In the genomic region with DNA sequence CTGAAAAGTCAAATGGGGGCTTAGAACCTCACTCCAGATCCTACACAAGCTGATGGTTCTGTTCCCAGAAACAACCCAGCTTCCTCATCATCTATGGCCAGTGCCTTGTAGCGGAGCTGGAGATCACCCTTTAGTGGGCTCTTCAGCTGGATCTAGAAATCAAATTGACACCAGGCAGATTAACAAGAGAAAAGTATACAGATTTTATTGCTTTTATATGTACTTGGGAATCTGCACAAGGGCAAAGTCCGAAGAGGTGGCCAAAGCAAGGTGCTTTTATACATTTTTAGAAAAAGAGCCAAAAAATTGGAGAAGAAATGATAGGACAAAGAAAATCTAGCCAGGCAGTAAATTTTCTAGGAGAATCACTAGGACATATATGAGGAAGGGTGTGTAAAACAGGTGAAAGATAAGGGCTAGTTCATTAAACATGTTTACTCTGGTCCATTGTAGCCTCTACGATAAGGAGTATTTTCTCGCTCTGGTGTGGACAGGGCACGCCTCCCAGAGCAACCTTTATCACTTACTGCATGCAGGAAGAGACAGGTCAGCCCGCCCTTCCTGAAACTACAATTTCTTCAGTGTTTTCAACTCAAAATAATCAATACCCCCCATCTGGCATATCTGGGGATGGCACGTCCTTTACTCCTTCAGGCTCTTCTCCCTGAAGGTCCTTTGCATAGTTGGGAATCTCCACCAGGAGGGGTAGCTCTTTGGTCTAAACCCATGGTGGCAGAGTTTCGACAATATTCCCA, we compare ENCODE assay signal across 27 cellular contexts. TPM values are rescaled to one million over a fixed set of nuclear protein-coding genes. Genes with fewer than 3 reads are reported as not detected.
A peak's percentile ranks its signal among the peaks of the same experiment; 100 is the strongest.
DNase-seq lines count a peak whose midpoint lies in the region; ATAC-seq, FAIRE-seq and TF ChIP-seq lines count a peak whose summit lies in the region.
"Had no signal": no experiment of that assay in that cellular context is flagged by ENCODE, and none has a peak within 500 bp of the region (broad histone marks: within the 10 kb centered on the region; RNA-seq: fewer than 3 reads in every experiment).

No MANE protein-coding gene starts in this region.

- H3K36me3 ChIP-seq in BE2C: no peaks in the 10 kb centered on the region
- no peaks in the 10 kb centered on the region for H3K36me3 ChIP-seq in brain microvascular endothelial cell (replicated peaks)
- H3K36me3 ChIP-seq in HepG2 (replicated peaks in 1 of 2; ENCODE audit: control insufficient read depth in 1 of 2, insufficient read depth in 2 of 2, low read length in 2 of 2): no peaks in the 10 kb centered on the region
- H3K36me3 ChIP-seq: BLaER1, gastroesophageal sphincter had no signal

- peaks cover 16% of the 10 kb centered on the region for H3K27me3 Mint-ChIP-seq in HFFc6 (ENCODE audit: insufficient read depth)

- H3K36me3 Mint-ChIP-seq in HFFc6 (ENCODE audit: low read depth): no peaks in the 10 kb centered on the region

- H3K4me3 ChIP-seq in BE2C (ENCODE audit: low read depth, low read length) (no peak overlapping the region), brain microvascular endothelial cell (ENCODE audit: low read depth, low read length) (no peak overlapping the region), HepG2 (replicated peaks in 1 of 3; ENCODE audit: insufficient read depth in 1 of 3, low read depth in 2 of 3, low read length in 3 of 3) (no peak overlapping the region)
- H3K4me3 ChIP-seq: BLaER1, gastroesophageal sphincter, PC-9, testis had no signal

- H3K79me2 ChIP-seq in HepG2 (ENCODE audit: insufficient read depth, low read length): no peaks in the 10 kb centered on the region

- H3K4me2 ChIP-seq in HepG2 (ENCODE audit: low read depth, low read length): no peak overlapping the region
- H3K4me2 ChIP-seq: BLaER1, PC-9 had no signal

- in situ Hi-C loops in brain microvascular endothelial cell (cut with HindIII; ENCODE audit: low pct_ligation_motif_present, low sequenced_read_pairs): no loop called here
- in situ Hi-C loops in HepG2 (cut with HindIII; ENCODE audit: extremely low pct_ligation_motif_present, low pct_unique_long_range_greater_than_20kb): no loop called here

- 96% methylated on average over 8 of the region's 8 CpGs for WGBS in HepG2 (ENCODE audit: low lambda C conversion rate)

- no peak overlapping the region for H2AFZ ChIP-seq in HepG2 (ENCODE audit: low read length)
- H2AFZ ChIP-seq: PC-9 had no signal

- CTCF ChIA-PET in HepG2 (lab: Yijun Ruan, JAX; ENCODE audit: low intra/inter-chr PET ratio, low total read pairs): no interaction called here

- no peak overlapping the region for H3K9ac ChIP-seq in HepG2 (ENCODE audit: insufficient read depth, low read depth, low read length)
- H3K9ac ChIP-seq: BLaER1 had no signal

- H3K4me3 Mint-ChIP-seq in HFFc6: no peak overlapping the region
- H3K4me3 Mint-ChIP-seq: activated naive CD8-positive, alpha-beta T cell treated with anti-CD3 and anti-CD28 coated beads, Interleukin-2, amount 50 U/mL, for 24 hours had no signal

- no peak for DNase-seq in BE2C
- no peak for DNase-seq in HFFc6
- no peak for DNase-seq in brain microvascular endothelial cell
- no peak for DNase-seq in HepG2 (ENCODE audit: low spot score)
- no peak for DNase-seq in effector CD8-positive, alpha-beta T cell (lab: John Stamatoyannopoulos, UW)
- DNase-seq in EL: no peak
- no peak for DNase-seq in cortex of kidney (lab: John Stamatoyannopoulos, UW)
- DNase-seq: ACHN; activated CD4-positive, CD25-positive, alpha-beta regulatory T cell treated with anti-CD3 and anti-CD28 coated beads, Interleukin-2, amount 50 U/mL, for 72 hours; activated gamma-delta T cell treated with Interleukin-2 at 50 U/mL for 16 hours; activated naive CD8-positive, alpha-beta T cell treated with anti-CD3 and anti-CD28 coated beads, Interleukin-2, amount 50 U/mL, for 24 hours; activated T-cell treated with anti-CD3 and anti-CD28 coated beads, Interleukin-2, amount 50 U/mL, for 1 hour; KG1; kidney glomerular epithelial cell; MM.1S; NCI-H1417; NCI-H510A; PC-9; retina; SHP77; stimulated activated CD4-positive, alpha-beta T cell treated with anti-CD3 and anti-CD28 coated beads, Interleukin-2, amount 100 ng/mL, for 48 hours; stimulated activated naive CD4-positive, alpha-beta T cell; T1000; testis had no signal

- H3K9me3 Mint-ChIP-seq in HFFc6: no peaks in the 10 kb centered on the region
- H3K9me3 Mint-ChIP-seq: activated naive CD8-positive, alpha-beta T cell treated with anti-CD3 and anti-CD28 coated beads, Interleukin-2, amount 50 U/mL, for 24 hours had no signal

- H3K27ac ChIP-seq in brain microvascular endothelial cell (no peak overlapping the region), HepG2 (ENCODE audit: extremely low read length, insufficient read depth, low read length) (no peak overlapping the region)
- H3K27ac ChIP-seq: BLaER1, gastroesophageal sphincter, PC-9 had no signal

- TF ChIP-seq RAD21 in HepG2 (CRISPR knock-in tag; IDR thresholded peaks at IDR 0.05): no peak

- no peak for TF ChIP-seq POLR2A in HepG2 (IDR thresholded peaks at IDR 0.05; ENCODE audit: insufficient read depth in 1 of 2, low read depth in 2 of 2, low read length in 2 of 2)

- TF ChIP-seq CTCF in BE2C (IDR thresholded peaks at IDR 0.05; ENCODE audit: low read depth, low read length) (0 out of 2 replicates have a peak, but pooled peaks have one; percentile 4), HFFc6 (IDR thresholded peaks at IDR 0.05) (peak; percentile 19; the same call in 1 of the 2 replicates), brain microvascular endothelial cell (IDR thresholded peaks at IDR 0.05; ENCODE audit: low read depth, low read length, missing control alignments) (peak; percentile 14), HepG2 (CRISPR knock-in tag; IDR thresholded peaks at IDR 0.05) (no peak)

- H4K20me1 ChIP-seq in HepG2 (ENCODE audit: insufficient read depth, low read length): no peaks in the 10 kb centered on the region
- H4K20me1 ChIP-seq: BLaER1 had no signal

- POLR2A ChIA-PET in HepG2 (lab: Yijun Ruan, JAX): interaction anchor here (0.9 to 1.3 kb wide), 2 partner anchors 14 to 18 kb away, joined by 3 to 4 read pairs; a partner anchor contains a TSS

- FAIRE-seq in HepG2 (lab: Jason Lieb, UNC): no peak

- H3K9me3 ChIP-seq in BE2C: no peaks in the 10 kb centered on the region
- H3K9me3 ChIP-seq in HepG2 (ENCODE audit: low read length): no peaks in the 10 kb centered on the region
- H3K9me3 ChIP-seq: BLaER1, gastroesophageal sphincter, testis had no signal

- H3K27me3 ChIP-seq in BE2C (peaks cover 8% of the 10 kb centered on the region), brain microvascular endothelial cell (replicated peaks) (no peaks in the 10 kb centered on the region), HepG2 (ENCODE audit: control insufficient read depth in 1 of 2, insufficient read depth in 2 of 2, low read length in 2 of 2) (no peaks in the 10 kb centered on the region)
- H3K27me3 ChIP-seq: BLaER1, gastroesophageal sphincter, testis had no signal

- no peak overlapping the region for H3K27ac Mint-ChIP-seq in HFFc6
- H3K27ac Mint-ChIP-seq: activated naive CD8-positive, alpha-beta T cell treated with anti-CD3 and anti-CD28 coated beads, Interleukin-2, amount 50 U/mL, for 24 hours had no signal

- intact Hi-C loops in HepG2 (cut with micrococcal nuclease; ENCODE audit: unreplicated experiment): no loop called here

- TF ChIP-seq EP300 in HepG2 (IDR thresholded peaks at IDR 0.05; ENCODE audit: low read depth in 2 of 2, low read length in 2 of 2): no peak
- TF ChIP-seq EP300 in HepG2 (CRISPR knock-in tag; IDR thresholded peaks at IDR 0.05; ENCODE audit: borderline replicate concordance): no peak

- BruUV-seq in HepG2 (replicated peaks; lab: Mats Ljungman, UMichigan): no TSS peak

- peak; percentile 47; the same call in 1 of the 3 replicates for ATAC-seq in HepG2
- no peak for ATAC-seq in HG02759 (IDR thresholded peaks at IDR 0.05; ENCODE audit: unreplicated experiment)
- ATAC-seq: activated naive CD8-positive, alpha-beta T cell treated with anti-CD3 and anti-CD28 coated beads, Interleukin-2, amount 50 U/mL, for 24 hours; gastroesophageal sphincter had no signal

- H3K4me1 ChIP-seq in BE2C (no peaks in the 10 kb centered on the region), HepG2 (ENCODE audit: insufficient read depth, low read length) (peaks cover 72% of the 10 kb centered on the region)
- H3K4me1 ChIP-seq: BLaER1, gastroesophageal sphincter had no signal

- peaks cover 14% of the 10 kb centered on the region for H3K4me1 Mint-ChIP-seq in HFFc6 (ENCODE audit: low read depth)

TF ChIP-seq in HepG2, 621 proteins besides CTCF, POLR2A, EP300 and RAD21 (continues in another document):
- TF ChIP-seq SP1 (IDR thresholded peaks at IDR 0.05): no peak
- no peak for TF ChIP-seq SP1 (CRISPR knock-in tag; IDR thresholded peaks at IDR 0.05)
- TF ChIP-seq ZC3H13 (CRISPR knock-in tag; IDR thresholded peaks at IDR 0.05): no peak
- TF ChIP-seq ZBTB7B (CRISPR knock-in tag; IDR thresholded peaks at IDR 0.05): no peak
- TF ChIP-seq SETDB1 (CRISPR knock-in tag; IDR thresholded peaks at IDR 0.05; ENCODE audit: borderline replicate concordance): no peak

RNA-seq across cellular contexts. Expression of a gene that starts 14.0 kb away (rescaled TPM):
- 19.1 TPM for polyA plus RNA-seq in BE2C (2012; ENCODE audit: insufficient read depth, insufficient read length, low read depth)
- total RNA-seq in HFFc6 (2021; fragmentation: NEBNext Ultra II Directional; extraction: Animal tissue kit (Norgen Biotek cat#: 25700)): 10 to 100 TPM; 27.4 to 37.5 (median 35.0) TPM
- 29.3 and 42.1 TPM in 2 replicates for total RNA-seq in HepG2 (2016; rRNA removed; fragmentation: Illumina TruSeq; extraction: Trizol)
- total RNA-seq in HepG2 (2016; cell fraction: cytosol; rRNA removed; fragmentation: Illumina TruSeq; extraction: Trizol; ENCODE audit: low read depth): 8.7 and 9.3 TPM in 2 replicates
- total RNA-seq in HepG2 (2016; cell fraction: insoluble cytoplasmic fraction; rRNA removed; fragmentation: Illumina TruSeq; extraction: Trizol): 33.2 and 42.9 TPM in 2 replicates
- total RNA-seq in HepG2 (2016; cell fraction: membrane; rRNA removed; fragmentation: Illumina TruSeq; extraction: Trizol): 9.5 and 12.0 TPM in 2 replicates
- 34.9 and 35.8 TPM in 2 replicates for total RNA-seq in HepG2 (2016; cell fraction: nucleus; rRNA removed; fragmentation: Illumina TruSeq; extraction: Trizol)
- 139 and 185 TPM in 2 replicates for polyA plus RNA-seq in HepG2 (2011; rRNA removed)
- polyA plus RNA-seq in HepG2 (2011; cell fraction: cytosol; rRNA removed): 73.1 and 90.2 TPM in 2 replicates
- 364 and 373 TPM in 2 replicates for polyA plus RNA-seq in HepG2 (2011; cell fraction: nucleus; rRNA removed)
- polyA plus RNA-seq in HepG2 (2012): 85.0 and 141 TPM in 2 replicates
- 3.5 and 4.0 TPM in 2 replicates for polyA plus RNA-seq in HepG2 (2016; cell fraction: cytosol; fragmentation: Illumina TruSeq; extraction: Trizol; ENCODE audit: low read depth)
- polyA plus RNA-seq in HepG2 (2016; cell fraction: insoluble cytoplasmic fraction; fragmentation: Illumina TruSeq; extraction: Trizol; ENCODE audit: low read depth): 37.9 and 40.2 TPM in 2 replicates
- polyA plus RNA-seq in HepG2 (2016; cell fraction: membrane; fragmentation: Illumina TruSeq; extraction: Trizol; ENCODE audit: low read depth): 5.3 and 7.0 TPM in 2 replicates
- 40.4 and 41.7 TPM in 2 replicates for polyA plus RNA-seq in HepG2 (2016; cell fraction: nucleus; fragmentation: Illumina TruSeq; extraction: Trizol; ENCODE audit: insufficient read depth, low read depth)
- 0.05 and 121 TPM in 2 replicates for polyA minus RNA-seq in HepG2 (2011; rRNA and poly(A)+ RNA removed; ENCODE audit: low replicate concordance)
- 79.2 and 81.2 TPM in 2 replicates for polyA minus RNA-seq in HepG2 (2011; cell fraction: cytosol; rRNA and poly(A)+ RNA removed)
- 325 and 368 TPM in 2 replicates for polyA minus RNA-seq in HepG2 (2011; cell fraction: nucleus; rRNA and poly(A)+ RNA removed)
